8 cellular contexts compared by ENCODE assay signal in the genomic region with DNA sequence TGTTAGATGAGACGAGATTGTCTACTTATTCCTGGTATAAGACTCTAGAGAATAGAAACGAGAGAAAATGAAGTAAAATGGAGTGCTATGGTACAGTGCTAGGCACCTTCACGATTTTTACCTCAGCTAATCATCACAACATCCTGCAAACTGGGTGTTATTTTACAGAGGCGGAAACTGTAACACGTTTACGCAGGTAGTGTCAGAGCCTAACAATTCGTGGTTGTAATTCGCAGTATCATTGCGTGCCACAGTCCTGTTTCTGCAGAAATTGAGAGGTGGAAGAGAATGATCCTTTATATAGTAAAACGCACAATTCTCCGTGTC. TPM values are rescaled to one million over a fixed set of nuclear protein-coding genes. Genes with fewer than 3 reads are reported as not detected.
DNase-seq lines count a peak whose midpoint lies in the region; ATAC-seq and TF ChIP-seq lines count a peak whose summit lies in the region.

No MANE protein-coding gene starts in this region.

- H3K9ac ChIP-seq in OCI-LY1 (ENCODE audit: low read length), result peak overlapping the region; percentile 56; the same call in 1 of the 2 replicates
- peak overlapping the region; percentile 85 for H3K9ac ChIP-seq in neural cell (ENCODE audit: low read length)

- H3K27ac ChIP-seq in OCI-LY1 (ENCODE audit: low read depth, low read length, poor library complexity, severe bottlenecking), result peak overlapping the region; percentile 78
- peak overlapping the region; percentile 88 for H3K27ac ChIP-seq in neural cell (ENCODE audit: low read length)

- peak overlapping the region; percentile 76 for H3K4me3 ChIP-seq in OCI-LY1 (ENCODE audit: low read depth, low read length, poor library complexity, severe bottlenecking)
- peak overlapping the region; percentile 90 for H3K4me3 ChIP-seq in epithelial cell of esophagus (ENCODE audit: low read length)
- H3K4me3 ChIP-seq in neural cell (ENCODE audit: low read length), result peak overlapping the region; percentile 84

- H3K36me3 ChIP-seq in OCI-LY1 (ENCODE audit: insufficient read depth, low read length), result no peaks in the 10 kb centered on the region
- no peaks in the 10 kb centered on the region for H3K36me3 ChIP-seq in neural cell (ENCODE audit: insufficient read depth, low read length)

- TF ChIP-seq EP300 in neural cell (conservative IDR thresholded peaks at IDR 0.05; ENCODE audit: poor library complexity, severe bottlenecking), result no peak

- H3F3A ChIP-seq in OCI-LY1 (ENCODE audit: insufficient read depth, low read length) (no peaks in the 10 kb centered on the region), neural cell (ENCODE audit: insufficient read depth, low read length, poor library complexity, severe bottlenecking) (no peaks in the 10 kb centered on the region)

- DNase-seq in AML-193 (lab: John Stamatoyannopoulos, UW) (peak; percentile 72 to 80), epithelial cell of esophagus (ENCODE audit: low read depth) (no peak), HT-29 (ENCODE audit: low spot score) (no peak), medulla oblongata (ENCODE audit: extremely low spot score) (no peak)

- TF ChIP-seq CTCF in OCI-LY1 (IDR thresholded peaks at IDR 0.05; ENCODE audit: low read length) (no peak), epithelial cell of esophagus (IDR thresholded peaks at IDR 0.05; ENCODE audit: insufficient read depth, low read depth, low read length, missing control alignments) (no peak), neural cell (IDR thresholded peaks at IDR 0.05; ENCODE audit: poor library complexity, severe bottlenecking) (peak; percentile 61)

- H4K20me1 ChIP-seq in OCI-LY1 (ENCODE audit: insufficient read depth, low read length) (no peaks in the 10 kb centered on the region), neural cell (ENCODE audit: insufficient read depth) (no peaks in the 10 kb centered on the region)

- H3K9me3 ChIP-seq in OCI-LY1 (ENCODE audit: low read length) (no peaks in the 10 kb centered on the region), neural cell (ENCODE audit: low read length) (peaks cover 4% of the 10 kb centered on the region)

- H3K4me1 ChIP-seq in OCI-LY1 (ENCODE audit: insufficient read depth, low read length, severe bottlenecking), result peaks cover 17% of the 10 kb centered on the region

- H3K79me2 ChIP-seq in OCI-LY1 (ENCODE audit: insufficient read depth, low read length) (no peaks in the 10 kb centered on the region), neural cell (replicated peaks; ENCODE audit: insufficient read depth, low read length) (peaks cover 42% of the 10 kb centered on the region)

- no peak for TF ChIP-seq RAD21 in neural cell (conservative IDR thresholded peaks at IDR 0.05)

- ATAC-seq in GM18870 (IDR thresholded peaks at IDR 0.05; ENCODE audit: unreplicated experiment) (peak; percentile 69), HG03066 (IDR thresholded peaks at IDR 0.05; ENCODE audit: low read depth, unreplicated experiment) (peak; percentile 45)

- H3K27me3 ChIP-seq in OCI-LY1 (ENCODE audit: insufficient read depth, low read length) (no peaks in the 10 kb centered on the region), neural cell (ENCODE audit: insufficient read depth, low read depth, low read length) (no peaks in the 10 kb centered on the region)

- H2AFZ ChIP-seq in OCI-LY1 (ENCODE audit: low read length) (peak overlapping the region; percentile 95), neural cell (ENCODE audit: low read depth, low read length) (peak overlapping the region; percentile 80)

- peak overlapping the region; percentile 73 for H3K4me2 ChIP-seq in OCI-LY1 (ENCODE audit: low read length)
- peak overlapping the region; percentile 34 for H3K4me2 ChIP-seq in neural cell (ENCODE audit: low read length)

- H3K9me2 ChIP-seq in OCI-LY1 (ENCODE audit: low read depth, low read length) (no peaks in the 10 kb centered on the region), neural cell (ENCODE audit: insufficient read depth, low read length) (no peaks in the 10 kb centered on the region)

TF ChIP-seq in neural cell, 6 proteins besides CTCF, POLR2A, EP300 and RAD21:
- TF ChIP-seq EZH2 (IDR thresholded peaks at IDR 0.05; ENCODE audit: borderline replicate concordance, insufficient read depth, low read length, poor library complexity, severe bottlenecking) (no peak), SMC3 (conservative IDR thresholded peaks at IDR 0.05; ENCODE audit: poor library complexity) (peak; percentile 49)

RNA-seq across cellular contexts. Expression of a gene that starts 0.4 kb away (rescaled TPM):
- polyA plus RNA-seq in neural cell, result 23.1 and 31.2 TPM in 2 replicates
- polyA minus RNA-seq in neural cell, result 85.9 and 95.6 TPM in 2 replicates
- 2.0 and 5.4 TPM in 2 replicates for total RNA-seq in HT-29 (2014; rRNA removed; shearing (Covaris generic))

Comparison
In these comparisons a context has a peak if more than half of its experiments do, and no peak if none do; other contexts are left out.
1. DNase-seq: peak in AML-193 (2 of 2); none in epithelial cell of esophagus (single experiment), HT-29 (single experiment) and medulla oblongata (single experiment).
2. Peak in every context shown above with its lines, with median percentiles within 50 percentile points of each other: H3K4me3 ChIP-seq.